1 cellular context compared by ENCODE assay signal in the genomic region with DNA sequence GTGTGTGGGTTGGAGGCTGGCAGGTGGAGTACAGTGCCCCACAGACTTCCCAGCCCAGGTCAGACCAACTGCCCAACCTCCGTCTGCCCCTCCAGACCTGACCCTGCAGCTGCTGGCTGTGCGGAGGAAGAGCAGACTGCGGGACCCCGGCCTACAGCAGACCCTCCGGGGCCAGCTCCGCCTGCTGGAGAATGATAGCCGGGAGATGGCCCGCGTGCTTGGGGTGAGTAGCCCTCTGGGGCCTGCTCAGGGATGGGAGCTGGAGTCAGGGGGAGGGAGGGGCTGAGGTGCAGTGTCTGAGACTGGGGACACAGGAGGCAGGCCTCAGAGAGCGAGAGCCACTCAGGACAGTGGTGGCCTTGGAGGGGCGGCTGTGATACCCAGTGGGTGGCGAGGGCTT.
TF ChIP-seq lines count a peak whose summit lies in the region.

No MANE protein-coding gene starts in this region.

TF ChIP-seq in GM23338, 12 proteins besides CTCF, POLR2A, EP300 and RAD21 (continued from another document):
- TF ChIP-seq, protein P1, sequence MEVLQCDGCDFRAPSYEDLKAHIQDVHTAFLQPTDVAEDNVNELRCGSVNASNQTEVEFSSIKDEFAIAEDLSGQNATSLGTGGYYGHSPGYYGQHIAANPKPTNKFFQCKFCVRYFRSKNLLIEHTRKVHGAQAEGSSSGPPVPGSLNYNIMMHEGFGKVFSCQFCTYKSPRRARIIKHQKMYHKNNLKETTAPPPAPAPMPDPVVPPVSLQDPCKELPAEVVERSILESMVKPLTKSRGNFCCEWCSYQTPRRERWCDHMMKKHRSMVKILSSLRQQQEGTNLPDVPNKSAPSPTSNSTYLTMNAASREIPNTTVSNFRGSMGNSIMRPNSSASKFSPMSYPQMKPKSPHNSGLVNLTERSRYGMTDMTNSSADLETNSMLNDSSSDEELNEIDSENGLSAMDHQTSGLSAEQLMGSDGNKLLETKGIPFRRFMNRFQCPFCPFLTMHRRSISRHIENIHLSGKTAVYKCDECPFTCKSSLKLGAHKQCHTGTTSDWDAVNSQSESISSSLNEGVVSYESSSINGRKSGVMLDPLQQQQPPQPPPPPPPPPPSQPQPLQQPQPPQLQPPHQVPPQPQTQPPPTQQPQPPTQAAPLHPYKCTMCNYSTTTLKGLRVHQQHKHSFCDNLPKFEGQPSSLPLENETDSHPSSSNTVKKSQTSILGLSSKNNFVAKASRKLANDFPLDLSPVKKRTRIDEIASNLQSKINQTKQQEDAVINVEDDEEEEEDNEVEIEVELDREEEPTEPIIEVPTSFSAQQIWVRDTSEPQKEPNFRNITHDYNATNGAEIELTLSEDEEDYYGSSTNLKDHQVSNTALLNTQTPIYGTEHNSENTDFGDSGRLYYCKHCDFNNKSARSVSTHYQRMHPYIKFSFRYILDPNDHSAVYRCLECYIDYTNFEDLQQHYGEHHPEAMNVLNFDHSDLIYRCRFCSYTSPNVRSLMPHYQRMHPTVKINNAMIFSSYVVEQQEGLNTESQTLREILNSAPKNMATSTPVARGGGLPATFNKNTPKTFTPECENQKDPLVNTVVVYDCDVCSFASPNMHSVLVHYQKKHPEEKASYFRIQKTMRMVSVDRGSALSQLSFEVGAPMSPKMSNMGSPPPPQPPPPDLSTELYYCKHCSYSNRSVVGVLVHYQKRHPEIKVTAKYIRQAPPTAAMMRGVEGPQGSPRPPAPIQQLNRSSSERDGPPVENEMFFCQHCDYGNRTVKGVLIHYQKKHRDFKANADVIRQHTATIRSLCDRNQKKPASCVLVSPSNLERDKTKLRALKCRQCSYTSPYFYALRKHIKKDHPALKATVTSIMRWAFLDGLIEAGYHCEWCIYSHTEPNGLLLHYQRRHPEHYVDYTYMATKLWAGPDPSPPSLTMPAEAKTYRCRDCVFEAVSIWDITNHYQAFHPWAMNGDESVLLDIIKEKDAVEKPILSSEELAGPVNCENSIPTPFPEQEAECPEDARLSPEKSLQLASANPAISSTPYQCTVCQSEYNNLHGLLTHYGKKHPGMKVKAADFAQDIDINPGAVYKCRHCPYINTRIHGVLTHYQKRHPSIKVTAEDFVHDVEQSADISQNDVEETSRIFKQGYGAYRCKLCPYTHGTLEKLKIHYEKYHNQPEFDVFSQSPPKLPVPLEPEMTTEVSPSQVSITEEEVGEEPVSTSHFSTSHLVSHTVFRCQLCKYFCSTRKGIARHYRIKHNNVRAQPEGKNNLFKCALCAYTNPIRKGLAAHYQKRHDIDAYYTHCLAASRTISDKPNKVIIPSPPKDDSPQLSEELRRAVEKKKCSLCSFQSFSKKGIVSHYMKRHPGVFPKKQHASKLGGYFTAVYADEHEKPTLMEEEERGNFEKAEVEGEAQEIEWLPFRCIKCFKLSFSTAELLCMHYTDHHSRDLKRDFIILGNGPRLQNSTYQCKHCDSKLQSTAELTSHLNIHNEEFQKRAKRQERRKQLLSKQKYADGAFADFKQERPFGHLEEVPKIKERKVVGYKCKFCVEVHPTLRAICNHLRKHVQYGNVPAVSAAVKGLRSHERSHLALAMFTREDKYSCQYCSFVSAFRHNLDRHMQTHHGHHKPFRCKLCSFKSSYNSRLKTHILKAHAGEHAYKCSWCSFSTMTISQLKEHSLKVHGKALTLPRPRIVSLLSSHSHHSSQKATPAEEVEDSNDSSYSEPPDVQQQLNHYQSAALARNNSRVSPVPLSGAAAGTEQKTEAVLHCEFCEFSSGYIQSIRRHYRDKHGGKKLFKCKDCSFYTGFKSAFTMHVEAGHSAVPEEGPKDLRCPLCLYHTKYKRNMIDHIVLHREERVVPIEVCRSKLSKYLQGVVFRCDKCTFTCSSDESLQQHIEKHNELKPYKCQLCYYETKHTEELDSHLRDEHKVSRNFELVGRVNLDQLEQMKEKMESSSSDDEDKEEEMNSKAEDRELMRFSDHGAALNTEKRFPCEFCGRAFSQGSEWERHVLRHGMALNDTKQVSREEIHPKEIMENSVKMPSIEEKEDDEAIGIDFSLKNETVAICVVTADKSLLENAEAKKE (CRISPR knock-in tag; IDR thresholded peaks at IDR 0.05) = no peak
- TF ChIP-seq CREB1 (CRISPR knock-in tag; IDR thresholded peaks at IDR 0.05; ENCODE audit: low read depth) (no peak), ZNF114 (CRISPR knock-in tag; IDR thresholded peaks at IDR 0.05) (no peak), NANOG (IDR thresholded peaks at IDR 0.05; ENCODE audit: borderline replicate concordance) (no peak), ZNF331 (CRISPR knock-in tag; IDR thresholded peaks at IDR 0.05; ENCODE audit: low read depth) (no peak), JUNB (IDR thresholded peaks at IDR 0.05; ENCODE audit: unreplicated experiment) (no peak), EZH2phosphoT487 (IDR thresholded peaks at IDR 0.05; ENCODE audit: unreplicated experiment) (no peak), STAT1 (IDR thresholded peaks at IDR 0.05; ENCODE audit: unreplicated experiment) (no peak)
